In genomic region chr2:30135541-30135940, GRCh38 we compare ENCODE assay signal across 26 cellular contexts.
"Had no signal": no experiment of that assay in that cellular context is flagged by ENCODE, and none has a peak within 500 bp of the region (broad histone marks: within the 10 kb centered on the region; RNA-seq: fewer than 3 reads in every experiment).

No MANE protein-coding gene starts in this region.

- H3K4me3 Mint-ChIP-seq: memory B cell; mesothelial cell of epicardium; naive B cell; natural killer cell treated with Interleukin-12 subunit alpha and Interleukin-12 subunit beta and Interleukin-15 and Interleukin-18, amount 100 ng/mL, for 72 hours; neural progenitor cell; stimulated activated effector memory CD8-positive, alpha-beta T cell treated with anti-CD3 and anti-CD28 coated beads, Interleukin-12 subunit alpha, Interleukin-12 subunit beta, amount 100 ng/mL, for 72 hours had no signal

- H3K9me3 Mint-ChIP-seq: memory B cell; mesothelial cell of epicardium; natural killer cell treated with Interleukin-12 subunit alpha and Interleukin-12 subunit beta and Interleukin-15 and Interleukin-18, amount 100 ng/mL, for 72 hours; neural progenitor cell; stimulated activated effector memory CD8-positive, alpha-beta T cell treated with anti-CD3 and anti-CD28 coated beads, Interleukin-12 subunit alpha, Interleukin-12 subunit beta, amount 100 ng/mL, for 72 hours had no signal

- H3K27ac ChIP-seq: coronary artery, gastrocnemius medialis, heart left ventricle, hepatocyte, neural progenitor cell, prostate gland, right atrium auricular region, stomach, thyroid gland had no signal

- H3K36me3 Mint-ChIP-seq: memory B cell; mesothelial cell of epicardium; naive B cell; natural killer cell treated with Interleukin-12 subunit alpha and Interleukin-12 subunit beta and Interleukin-15 and Interleukin-18, amount 100 ng/mL, for 72 hours; neural progenitor cell; stimulated activated effector memory CD8-positive, alpha-beta T cell treated with anti-CD3 and anti-CD28 coated beads, Interleukin-12 subunit alpha, Interleukin-12 subunit beta, amount 100 ng/mL, for 72 hours had no signal

- H3K4me1 Mint-ChIP-seq: neural progenitor cell had no signal

- H3K4me3 ChIP-seq: coronary artery, gastrocnemius medialis, heart left ventricle, hepatocyte, lung, mucosa of descending colon, neural progenitor cell, prostate gland, right atrium auricular region, stomach, thyroid gland had no signal

- H3K36me3 ChIP-seq: gastrocnemius medialis, heart left ventricle, neural progenitor cell, prostate gland, right atrium auricular region, stomach, thyroid gland had no signal

- H3K27ac Mint-ChIP-seq: memory B cell; mesothelial cell of epicardium; naive B cell; natural killer cell treated with Interleukin-12 subunit alpha and Interleukin-12 subunit beta and Interleukin-15 and Interleukin-18, amount 100 ng/mL, for 72 hours; neural progenitor cell; stimulated activated effector memory CD8-positive, alpha-beta T cell treated with anti-CD3 and anti-CD28 coated beads, Interleukin-12 subunit alpha, Interleukin-12 subunit beta, amount 100 ng/mL, for 72 hours had no signal

- H3K27me3 ChIP-seq: gastrocnemius medialis, hepatocyte, neural progenitor cell, right atrium auricular region, stomach, thyroid gland had no signal

- ATAC-seq: gastrocnemius medialis; left lobe of liver; mucosa of descending colon; natural killer cell treated with Interleukin-12 subunit alpha and Interleukin-12 subunit beta and Interleukin-15 and Interleukin-18, amount 100 ng/mL, for 72 hours; sciatic nerve; stimulated activated effector memory CD8-positive, alpha-beta T cell treated with anti-CD3 and anti-CD28 coated beads, Interleukin-12 subunit alpha, Interleukin-12 subunit beta, amount 100 ng/mL, for 72 hours had no signal

- DNase-seq: dermis blood vessel endothelial cell; effector memory CD4-positive, alpha-beta T cell; erythroblast; gastrocnemius medialis; heart left ventricle; kidney; mucosa of descending colon; naive B cell; stimulated activated CD4-positive, alpha-beta T cell treated with anti-CD3 and anti-CD28 coated beads, Interleukin-2, amount 100 ng/mL, for 24 hours; stimulated activated CD4-positive, alpha-beta T cell treated with anti-CD3 and anti-CD28 coated beads, Interleukin-4, amount 100 ng/mL, for 24 hours; stimulated activated naive CD4-positive, alpha-beta T cell treated with Interleukin-2 at 50 U/mL for 16 hours; stomach; thyroid gland; trophoblast cell had no signal
